In the genomic region with DNA sequence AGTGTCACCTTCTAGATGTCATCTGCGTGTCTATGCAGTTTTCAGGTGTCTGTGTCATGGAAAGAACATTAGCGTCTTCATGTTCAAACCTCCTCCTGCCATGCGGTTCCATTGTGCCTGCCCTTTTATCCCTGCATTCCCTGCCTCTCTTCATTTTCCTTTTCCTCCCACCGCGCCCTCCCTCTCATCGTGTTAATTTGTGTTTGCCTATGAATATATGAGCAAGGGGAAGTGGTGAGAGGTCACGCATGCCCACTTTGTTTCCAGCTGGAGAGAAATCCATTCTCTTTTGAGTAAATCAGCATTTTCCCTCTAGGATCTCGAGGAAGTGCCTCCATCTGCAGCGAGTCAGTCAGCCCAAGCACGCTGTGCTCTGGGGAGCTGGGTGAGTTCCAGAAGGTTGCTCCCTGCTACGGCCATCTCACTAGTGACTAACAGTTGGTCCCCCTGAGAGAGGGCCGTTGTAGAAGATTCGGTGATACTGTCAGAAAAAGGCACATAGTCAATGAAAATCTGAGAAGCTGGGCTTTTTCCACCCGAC, we compare ENCODE assay signal across 26 cellular contexts. TPM values are rescaled to one million over a fixed set of nuclear protein-coding genes. Genes with fewer than 3 reads are reported as not detected.
DNase-seq lines count a peak whose midpoint lies in the region; ATAC-seq and TF ChIP-seq lines count a peak whose summit lies in the region.
"Had no signal": no experiment of that assay in that cellular context is flagged by ENCODE, and none has a peak within 500 bp of the region (broad histone marks: within the 10 kb centered on the region; RNA-seq: fewer than 3 reads in every experiment).

No MANE protein-coding gene starts in this region.

- DNase-seq in Daoy (ENCODE audit: low read depth), result peak; percentile 31
- peak; percentile 22 for DNase-seq in LHCN-M2 (ENCODE audit: low read depth)
- peak; percentile 17 for DNase-seq in SW480 (ENCODE audit: low spot score)
- DNase-seq in NOMO-1 (lab: John Stamatoyannopoulos, UW; ENCODE audit: unreplicated experiment in 2 of 2), result no peak
- DNase-seq in activated T-cell treated with anti-CD3 and anti-CD28 coated beads, Interleukin-2, amount 50 U/mL, for 48 hours, result no peak
- DNase-seq: activated CD4-positive, CD25-positive, alpha-beta regulatory T cell; activated CD8-positive, alpha-beta T cell treated with anti-CD3 and anti-CD28 coated beads, Interleukin-2, amount 10 ng/mL, durations not matched to agents 7 days and 5 days; activated naive CD4-positive, alpha-beta T cell treated with anti-CD3 and anti-CD28 coated beads, Interleukin-2, amount 10 ng/mL, durations not matched to agents 7 days and 5 days; activated T-cell treated with anti-CD3 and anti-CD28 coated beads, Interleukin-2, amount 50 U/mL, for 72 hours; anterior cingulate cortex; left cardiac atrium; NCI-H1694 treated with DMSO at 0.1 percent for 48 hours; NCI-H446; stimulated activated CD4-positive, alpha-beta T cell treated with anti-CD3 and anti-CD28 coated beads, Interleukin-1b, Interleukin-23, amount 100 ng/mL, for 48 hours; stimulated activated naive B cell treated with anti-CD40 and anti-IgM and Interleukin-4, amounts not matched to agents 10 μg/mL and 1 μg/mL and 100 μg/mL, for 72 hours; T-helper 9 cell; thyroid gland had no signal

- peaks cover 27% of the 10 kb centered on the region for H3K4me1 Mint-ChIP-seq in nephron
- H3K4me1 Mint-ChIP-seq: activated naive CD4-positive, alpha-beta T cell treated with anti-CD3 and anti-CD28 coated beads, Interleukin-2, amount 10 ng/mL, durations not matched to agents 7 days and 5 days; central memory CD8-positive, alpha-beta T cell; stimulated activated naive B cell treated with anti-CD40 and anti-IgM and Interleukin-4, amounts not matched to agents 10 μg/mL and 1 μg/mL and 100 μg/mL, for 72 hours had no signal

- ATAC-seq in HG03095 (IDR thresholded peaks at IDR 0.05; ENCODE audit: unreplicated experiment), result no peak
- ATAC-seq: activated CD8-positive, alpha-beta T cell treated with anti-CD3 and anti-CD28 coated beads, Interleukin-2, amount 10 ng/mL, durations not matched to agents 7 days and 5 days; activated T-cell treated with anti-CD3 and anti-CD28 coated beads, Interleukin-2, amount 50 U/mL, for 72 hours; HCT116; natural killer cell treated with Interleukin-12 subunit alpha and Interleukin-12 subunit beta and Interleukin-15 and Interleukin-18, amount 100 ng/mL, for 72 hours; SK-N-SH treated with all-trans-retinoic acid at 6 μM for 48 hours; stimulated activated naive B cell treated with anti-CD40 and anti-IgM and Interleukin-4, amounts not matched to agents 10 μg/mL and 1 μg/mL and 100 μg/mL, for 72 hours had no signal

- no peaks in the 10 kb centered on the region for H3K9me3 Mint-ChIP-seq in nephron
- H3K9me3 Mint-ChIP-seq: activated naive CD4-positive, alpha-beta T cell treated with anti-CD3 and anti-CD28 coated beads, Interleukin-2, amount 10 ng/mL, durations not matched to agents 7 days and 5 days; activated T-cell treated with anti-CD3 and anti-CD28 coated beads, Interleukin-2, amount 50 U/mL, for 72 hours; central memory CD8-positive, alpha-beta T cell; natural killer cell treated with Interleukin-12 subunit alpha and Interleukin-12 subunit beta and Interleukin-15 and Interleukin-18, amount 100 ng/mL, for 72 hours; stimulated activated naive B cell treated with anti-CD40 and anti-IgM and Interleukin-4, amounts not matched to agents 10 μg/mL and 1 μg/mL and 100 μg/mL, for 72 hours had no signal

- H3K27me3 Mint-ChIP-seq in nephron (ENCODE audit: low read depth), result peaks cover 18% of the 10 kb centered on the region
- H3K27me3 Mint-ChIP-seq: activated naive CD4-positive, alpha-beta T cell treated with anti-CD3 and anti-CD28 coated beads, Interleukin-2, amount 10 ng/mL, durations not matched to agents 7 days and 5 days; central memory CD8-positive, alpha-beta T cell; progenitor cell of endocrine pancreas had no signal

- no peak overlapping the region for H3K4me3 Mint-ChIP-seq in nephron
- H3K4me3 Mint-ChIP-seq: activated CD8-positive, alpha-beta T cell treated with anti-CD3 and anti-CD28 coated beads, Interleukin-2, amount 10 ng/mL, durations not matched to agents 7 days and 5 days; activated naive CD4-positive, alpha-beta T cell treated with anti-CD3 and anti-CD28 coated beads, Interleukin-2, amount 10 ng/mL, durations not matched to agents 7 days and 5 days; activated T-cell treated with anti-CD3 and anti-CD28 coated beads, Interleukin-2, amount 50 U/mL, for 72 hours; central memory CD8-positive, alpha-beta T cell; natural killer cell treated with Interleukin-12 subunit alpha and Interleukin-12 subunit beta and Interleukin-15 and Interleukin-18, amount 100 ng/mL, for 72 hours; stimulated activated naive B cell treated with anti-CD40 and anti-IgM and Interleukin-4, amounts not matched to agents 10 μg/mL and 1 μg/mL and 100 μg/mL, for 72 hours had no signal

- no peak for TF ChIP-seq CTCF in nephron (IDR thresholded peaks at IDR 0.05; ENCODE audit: unreplicated experiment in 3 of 3)

- peak overlapping the region; percentile 11 to 78 (median 56) for H3K27ac Mint-ChIP-seq in nephron
- H3K27ac Mint-ChIP-seq: activated CD8-positive, alpha-beta T cell treated with anti-CD3 and anti-CD28 coated beads, Interleukin-2, amount 10 ng/mL, durations not matched to agents 7 days and 5 days; activated naive CD4-positive, alpha-beta T cell treated with anti-CD3 and anti-CD28 coated beads, Interleukin-2, amount 10 ng/mL, durations not matched to agents 7 days and 5 days; activated T-cell treated with anti-CD3 and anti-CD28 coated beads, Interleukin-2, amount 50 U/mL, for 72 hours; natural killer cell treated with Interleukin-12 subunit alpha and Interleukin-12 subunit beta and Interleukin-15 and Interleukin-18, amount 100 ng/mL, for 72 hours; progenitor cell of endocrine pancreas; stimulated activated naive B cell treated with anti-CD40 and anti-IgM and Interleukin-4, amounts not matched to agents 10 μg/mL and 1 μg/mL and 100 μg/mL, for 72 hours had no signal

- no peaks in the 10 kb centered on the region for H3K36me3 Mint-ChIP-seq in nephron (ENCODE audit: low read depth)
- H3K36me3 Mint-ChIP-seq: activated naive CD4-positive, alpha-beta T cell treated with anti-CD3 and anti-CD28 coated beads, Interleukin-2, amount 10 ng/mL, durations not matched to agents 7 days and 5 days; natural killer cell treated with Interleukin-12 subunit alpha and Interleukin-12 subunit beta and Interleukin-15 and Interleukin-18, amount 100 ng/mL, for 72 hours had no signal

RNA-seq across cellular contexts. Expression of a gene that starts 42.9 kb away (rescaled TPM):
- total RNA-seq in Daoy (2014; rRNA removed; shearing (Covaris generic)), result 0.29 TPM in 1 of 2 replicates, not detected in the other
- total RNA-seq in LHCN-M2 (2014; rRNA removed), result 0.06 TPM in 1 of 2 replicates, not detected in the other
- polyA plus RNA-seq in LHCN-M2 (2012), result not detected
- total RNA-seq: epithelial cell of proximal tubule, RPMI7951 had no signal

Comparison
In these comparisons a context has a peak if more than half of its experiments do, and no peak if none do; other contexts are left out.
1. DNase-seq: peak in Daoy (single experiment), LHCN-M2 (single experiment) and SW480 (single experiment); none in NOMO-1 (0 of 2) and activated T-cell treated with anti-CD3 and anti-CD28 coated beads, Interleukin-2, amount 50 U/mL, for 48 hours (0 of 2).